8 cellular contexts compared by ENCODE assay signal in genomic region chr2:126656311-126657145, GRCh38. TPM values are rescaled to one million over a fixed set of nuclear protein-coding genes. Genes with fewer than 3 reads are reported as not detected.
DNase-seq lines count a peak whose midpoint lies in the region; ATAC-seq and TF ChIP-seq lines count a peak whose summit lies in the region.

No MANE protein-coding gene starts in this region.

- H3K4me1 ChIP-seq in OCI-LY3 (ENCODE audit: low read length) (peaks cover 31% of the 10 kb centered on the region), adrenal gland (replicated peaks in 1 of 2) (peaks cover 52 to 67% of the 10 kb centered on the region in 2 donors), iPS DF 6.9 (ENCODE audit: control insufficient read depth, insufficient read depth, low read length) (peaks cover 8% of the 10 kb centered on the region), skeletal muscle satellite cell (ENCODE audit: control insufficient read depth, insufficient read depth, low read length) (peaks cover 38% of the 10 kb centered on the region)

- DNase-seq in GM13976 (ENCODE audit: low spot score) (peak; percentile 70), adrenal gland (peak in 6 of 7 donors; percentile 39 to 58 (median 54)), iPS DF 6.9 (ENCODE audit: low read depth, low spot score) (no peak), hippocampal formation (lab: John Stamatoyannopoulos, UW) (no peak), NCI-H146 (lab: John Stamatoyannopoulos, UW) (no peak)

- 0 out of 2 replicates have a peak, but pooled peaks cover 4% of the 10 kb centered on the region for H4K20me1 ChIP-seq in OCI-LY3 (ENCODE audit: insufficient read depth, low read length)

- no peaks in the 10 kb centered on the region for H3K27me3 ChIP-seq in OCI-LY3 (ENCODE audit: low read depth, low read length)
- no peaks in the 10 kb centered on the region for H3K27me3 ChIP-seq in adrenal gland
- no peaks in the 10 kb centered on the region; the same call in 1 of the 2 replicates for H3K27me3 ChIP-seq in iPS DF 6.9 (ENCODE audit: control insufficient read depth, insufficient read depth, low read length)
- H3K27me3 ChIP-seq in skeletal muscle satellite cell (ENCODE audit: control insufficient read depth, insufficient read depth, low read length) = no peaks in the 10 kb centered on the region

- TF ChIP-seq CTCF in GM13976 (IDR thresholded peaks at IDR 0.05; ENCODE audit: borderline replicate concordance, control extremely low read depth, extremely low read depth, insufficient read depth, missing control alignments) (no peak), OCI-LY3 (IDR thresholded peaks at IDR 0.05; ENCODE audit: low read depth, low read length) (no peak), adrenal gland (IDR thresholded peaks at IDR 0.05) (no peak)

- H3K9ac ChIP-seq in OCI-LY3 (ENCODE audit: low read length) = peak overlapping the region; percentile 96
- H3K9ac ChIP-seq in skeletal muscle satellite cell (ENCODE audit: low read depth, low read length) = peak overlapping the region; percentile 91

- intact Hi-C loops in adrenal gland (cut with DNase I) = no loop called here

- in situ Hi-C loops in GM13976 (cut with MboI; ENCODE audit: low sequenced_read_pairs, unreplicated experiment) = no loop called here

- H3K79me2 ChIP-seq in OCI-LY3 (ENCODE audit: low read length) = peaks cover 54% of the 10 kb centered on the region

- WGBS in adrenal gland, 4 donors = 2 to 9% (median 3%) methylated on average over 20 to 51 of the region's 51 CpGs
- WGBS in iPS DF 6.9 (ENCODE audit: insufficient coverage, insufficient read length) = no CpG with 5 or more reads among the region's 51 CpGs

- H3K36me3 ChIP-seq in OCI-LY3 (replicated peaks; ENCODE audit: low read depth, low read length) (peaks cover 14% of the 10 kb centered on the region), adrenal gland (replicated peaks in 1 of 2) (peaks cover 0 to 4% of the 10 kb centered on the region in 2 donors), iPS DF 6.9 (ENCODE audit: control insufficient read depth, insufficient read depth, low read length) (no peaks in the 10 kb centered on the region), skeletal muscle satellite cell (ENCODE audit: insufficient read depth, low read length) (no peaks in the 10 kb centered on the region)

- H3K27ac ChIP-seq in OCI-LY3 (ENCODE audit: low read length) (peak overlapping the region; percentile 66), adrenal gland (peak overlapping the region; percentile 84 to 98 (median 97)), iPS DF 6.9 (ENCODE audit: low read length) (no peak overlapping the region)

- TF ChIP-seq POLR2A in adrenal gland (IDR thresholded peaks at IDR 0.05) = peak in 1 of 2 donors; percentile 32

- H3K4me3 ChIP-seq in OCI-LY3 (ENCODE audit: low read length) = peak overlapping the region; percentile 93
- H3K4me3 ChIP-seq in adrenal gland = peak overlapping the region; percentile 18 to 88 (median 51)
- peak overlapping the region; percentile 57 for H3K4me3 ChIP-seq in iPS DF 6.9 (ENCODE audit: low read length)
- H3K4me3 ChIP-seq in skeletal muscle satellite cell (ENCODE audit: low read length) = peak overlapping the region; percentile 74

- H3K4me2 ChIP-seq in OCI-LY3 (ENCODE audit: low read length) (peak overlapping the region; percentile 85), skeletal muscle satellite cell (ENCODE audit: low read length) (peak overlapping the region; percentile 87)

- H3K9me3 ChIP-seq in OCI-LY3 (ENCODE audit: insufficient read depth, low read length) (no peaks in the 10 kb centered on the region), adrenal gland (replicated peaks in 1 of 3) (no peaks in the 10 kb centered on the region), iPS DF 6.9 (ENCODE audit: control insufficient read depth, insufficient read depth, low read length) (no peaks in the 10 kb centered on the region), skeletal muscle satellite cell (replicated peaks; ENCODE audit: low read length) (no peaks in the 10 kb centered on the region)

- ATAC-seq in HG02588 (IDR thresholded peaks at IDR 0.05; ENCODE audit: unreplicated experiment) = peak; percentile 22

- H2AFZ ChIP-seq in OCI-LY3 (ENCODE audit: low read depth, low read length) = peak overlapping the region; percentile 92

RNA-seq across cellular contexts. Expression of gene GYPC, which starts 0.6 kb away (rescaled TPM):
- total RNA-seq in adrenal gland = 100 to 1,000 TPM in 7 of 8 donors, 10 to 100 TPM in 1; 84.3 to 178 (median 127) TPM
- polyA plus RNA-seq in adrenal gland = 100 to 1,000 TPM in 2 of 3 donors, 10 to 100 TPM in 1; 86.6 to 225 (median 187) TPM
- total RNA-seq in skeletal muscle satellite cell (2012; rRNA removed) = 73.2 and 79.9 TPM in 2 replicates

Comparison
In these comparisons a context has a peak if more than half of its experiments do, and no peak if none do; other contexts are left out.
1. DNase-seq: peak in GM13976 (single experiment) and adrenal gland (6 of 7); none in iPS DF 6.9 (single experiment), hippocampal formation (0 of 2) and NCI-H146 (single experiment).
2. Peak in every context shown above with its lines, with median percentiles within 50 percentile points of each other: H3K4me3 ChIP-seq.